Comparison of ENCODE assay signal across 1 cellular context in the genomic region with DNA sequence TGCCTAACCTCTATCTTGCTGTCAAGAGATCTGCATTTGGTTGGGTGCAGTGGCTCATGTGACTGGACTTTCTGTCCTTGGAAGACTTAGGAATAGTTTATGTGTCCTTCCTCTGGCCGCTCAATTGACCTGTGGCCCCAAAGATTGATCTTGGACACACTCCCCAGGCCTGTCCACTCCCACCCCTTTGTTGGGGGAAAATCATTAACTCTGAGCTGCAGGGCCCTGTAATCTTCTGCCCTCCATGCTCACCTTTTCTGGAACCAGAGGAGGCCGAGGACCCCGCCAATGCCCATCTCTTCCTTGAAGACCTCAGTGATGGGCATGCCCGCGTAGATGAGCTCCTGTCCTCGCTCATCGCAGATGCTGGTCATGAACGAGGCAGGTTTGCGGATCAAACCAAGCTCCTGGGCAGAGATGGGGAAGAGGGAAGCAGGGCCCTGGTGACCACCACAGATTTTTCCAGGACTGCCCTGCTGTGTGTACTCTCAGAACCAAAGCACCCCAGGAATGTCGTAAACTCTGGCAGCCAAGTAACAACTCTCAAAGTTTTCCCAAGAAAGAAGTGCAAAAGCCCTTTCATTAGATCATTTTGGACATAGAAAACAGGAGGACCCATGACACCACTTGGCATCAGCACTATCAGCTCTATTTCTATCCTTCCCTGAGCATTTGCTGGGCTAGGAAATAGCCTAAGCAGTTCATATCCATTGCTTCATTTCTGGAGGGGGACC.
A peak's percentile ranks its signal among the peaks of the same experiment; 100 is the strongest.
TF ChIP-seq lines count a peak whose summit lies in the region.

No MANE protein-coding gene starts in this region.

TF ChIP-seq in HepG2, 621 proteins besides CTCF, POLR2A, EP300 and RAD21 (continued from another document and continues in another):
- TF ChIP-seq, protein P1, sequence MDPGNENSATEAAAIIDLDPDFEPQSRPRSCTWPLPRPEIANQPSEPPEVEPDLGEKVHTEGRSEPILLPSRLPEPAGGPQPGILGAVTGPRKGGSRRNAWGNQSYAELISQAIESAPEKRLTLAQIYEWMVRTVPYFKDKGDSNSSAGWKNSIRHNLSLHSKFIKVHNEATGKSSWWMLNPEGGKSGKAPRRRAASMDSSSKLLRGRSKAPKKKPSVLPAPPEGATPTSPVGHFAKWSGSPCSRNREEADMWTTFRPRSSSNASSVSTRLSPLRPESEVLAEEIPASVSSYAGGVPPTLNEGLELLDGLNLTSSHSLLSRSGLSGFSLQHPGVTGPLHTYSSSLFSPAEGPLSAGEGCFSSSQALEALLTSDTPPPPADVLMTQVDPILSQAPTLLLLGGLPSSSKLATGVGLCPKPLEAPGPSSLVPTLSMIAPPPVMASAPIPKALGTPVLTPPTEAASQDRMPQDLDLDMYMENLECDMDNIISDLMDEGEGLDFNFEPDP (CRISPR knock-in tag; conservative IDR thresholded peaks at IDR 0.05) = 0 out of 2 replicates have a peak, but pooled peaks have one; percentile 84
- TF ChIP-seq HDAC1 (CRISPR knock-in tag; IDR thresholded peaks at IDR 0.05) (peak; percentile 62; the same call in 1 of the 2 replicates), ZNF547 (CRISPR knock-in tag; IDR thresholded peaks at IDR 0.05) (peak; percentile 13; the same call in 1 of the 2 replicates), SAFB2 (CRISPR knock-in tag; IDR thresholded peaks at IDR 0.05; ENCODE audit: borderline replicate concordance, low read depth) (no peak), ZBTB38 (CRISPR knock-in tag; IDR thresholded peaks at IDR 0.05) (0 out of 2 replicates have a peak, but pooled peaks have one; percentile 52), HNF4A (CRISPR knock-in tag; IDR thresholded peaks at IDR 0.05) (peak; percentile 43; the same call in 1 of the 2 replicates), HOXA3 (CRISPR knock-in tag; IDR thresholded peaks at IDR 0.05) (peak; percentile 40; the same call in 1 of the 2 replicates), FOXC1 (CRISPR knock-in tag; IDR thresholded peaks at IDR 0.05; ENCODE audit: borderline replicate concordance) (0 out of 2 replicates have a peak, but pooled peaks have one; percentile 29), ONECUT2 (CRISPR knock-in tag; IDR thresholded peaks at IDR 0.05) (peak; percentile 60; the same call in 1 of the 2 replicates), SOX6 (IDR thresholded peaks at IDR 0.05) (no peak), SOX6 (CRISPR knock-in tag; IDR thresholded peaks at IDR 0.05) (peak; percentile 71), HOXA9 (CRISPR knock-in tag; IDR thresholded peaks at IDR 0.05; ENCODE audit: borderline replicate concordance) (no peak), ZNF224 (CRISPR knock-in tag; IDR thresholded peaks at IDR 0.05) (no peak), SPEN (CRISPR knock-in tag; IDR thresholded peaks at IDR 0.05; ENCODE audit: low read depth) (0 out of 2 replicates have a peak, but pooled peaks have one; percentile 24), ZNF296 (CRISPR knock-in tag; conservative IDR thresholded peaks at IDR 0.05) (0 out of 2 replicates have a peak, but pooled peaks have one; percentile 59), MLLT10 (CRISPR knock-in tag; IDR thresholded peaks at IDR 0.05) (no peak), ESRRA (CRISPR knock-in tag; IDR thresholded peaks at IDR 0.05; ENCODE audit: low read depth) (peak; percentile 74; the same call in 1 of the 2 replicates), ZSCAN25 (CRISPR knock-in tag; IDR thresholded peaks at IDR 0.05) (0 out of 2 replicates have a peak, but pooled peaks have one; percentile 30)
- TF ChIP-seq, protein P2, sequence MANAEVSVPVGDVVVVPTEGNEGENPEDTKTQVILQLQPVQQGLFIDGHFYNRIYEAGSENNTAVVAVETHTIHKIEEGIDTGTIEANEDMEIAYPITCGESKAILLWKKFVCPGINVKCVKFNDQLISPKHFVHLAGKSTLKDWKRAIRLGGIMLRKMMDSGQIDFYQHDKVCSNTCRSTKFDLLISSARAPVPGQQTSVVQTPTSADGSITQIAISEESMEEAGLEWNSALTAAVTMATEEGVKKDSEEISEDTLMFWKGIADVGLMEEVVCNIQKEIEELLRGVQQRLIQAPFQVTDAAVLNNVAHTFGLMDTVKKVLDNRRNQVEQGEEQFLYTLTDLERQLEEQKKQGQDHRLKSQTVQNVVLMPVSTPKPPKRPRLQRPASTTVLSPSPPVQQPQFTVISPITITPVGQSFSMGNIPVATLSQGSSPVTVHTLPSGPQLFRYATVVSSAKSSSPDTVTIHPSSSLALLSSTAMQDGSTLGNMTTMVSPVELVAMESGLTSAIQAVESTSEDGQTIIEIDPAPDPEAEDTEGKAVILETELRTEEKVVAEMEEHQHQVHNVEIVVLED (CRISPR knock-in tag; IDR thresholded peaks at IDR 0.05; ENCODE audit: borderline replicate concordance) = peak; percentile 26; the same call in 1 of the 2 replicates
- TF ChIP-seq, protein P3, sequence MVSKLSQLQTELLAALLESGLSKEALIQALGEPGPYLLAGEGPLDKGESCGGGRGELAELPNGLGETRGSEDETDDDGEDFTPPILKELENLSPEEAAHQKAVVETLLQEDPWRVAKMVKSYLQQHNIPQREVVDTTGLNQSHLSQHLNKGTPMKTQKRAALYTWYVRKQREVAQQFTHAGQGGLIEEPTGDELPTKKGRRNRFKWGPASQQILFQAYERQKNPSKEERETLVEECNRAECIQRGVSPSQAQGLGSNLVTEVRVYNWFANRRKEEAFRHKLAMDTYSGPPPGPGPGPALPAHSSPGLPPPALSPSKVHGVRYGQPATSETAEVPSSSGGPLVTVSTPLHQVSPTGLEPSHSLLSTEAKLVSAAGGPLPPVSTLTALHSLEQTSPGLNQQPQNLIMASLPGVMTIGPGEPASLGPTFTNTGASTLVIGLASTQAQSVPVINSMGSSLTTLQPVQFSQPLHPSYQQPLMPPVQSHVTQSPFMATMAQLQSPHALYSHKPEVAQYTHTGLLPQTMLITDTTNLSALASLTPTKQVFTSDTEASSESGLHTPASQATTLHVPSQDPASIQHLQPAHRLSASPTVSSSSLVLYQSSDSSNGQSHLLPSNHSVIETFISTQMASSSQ (IDR thresholded peaks at IDR 0.05; ENCODE audit: low read depth) = 0 out of 2 replicates have a peak, but pooled peaks have one; percentile 29
- TF ChIP-seq, protein P3 (CRISPR knock-in tag; IDR thresholded peaks at IDR 0.05; ENCODE audit: borderline replicate concordance) = no peak
- TF ChIP-seq, protein P4, sequence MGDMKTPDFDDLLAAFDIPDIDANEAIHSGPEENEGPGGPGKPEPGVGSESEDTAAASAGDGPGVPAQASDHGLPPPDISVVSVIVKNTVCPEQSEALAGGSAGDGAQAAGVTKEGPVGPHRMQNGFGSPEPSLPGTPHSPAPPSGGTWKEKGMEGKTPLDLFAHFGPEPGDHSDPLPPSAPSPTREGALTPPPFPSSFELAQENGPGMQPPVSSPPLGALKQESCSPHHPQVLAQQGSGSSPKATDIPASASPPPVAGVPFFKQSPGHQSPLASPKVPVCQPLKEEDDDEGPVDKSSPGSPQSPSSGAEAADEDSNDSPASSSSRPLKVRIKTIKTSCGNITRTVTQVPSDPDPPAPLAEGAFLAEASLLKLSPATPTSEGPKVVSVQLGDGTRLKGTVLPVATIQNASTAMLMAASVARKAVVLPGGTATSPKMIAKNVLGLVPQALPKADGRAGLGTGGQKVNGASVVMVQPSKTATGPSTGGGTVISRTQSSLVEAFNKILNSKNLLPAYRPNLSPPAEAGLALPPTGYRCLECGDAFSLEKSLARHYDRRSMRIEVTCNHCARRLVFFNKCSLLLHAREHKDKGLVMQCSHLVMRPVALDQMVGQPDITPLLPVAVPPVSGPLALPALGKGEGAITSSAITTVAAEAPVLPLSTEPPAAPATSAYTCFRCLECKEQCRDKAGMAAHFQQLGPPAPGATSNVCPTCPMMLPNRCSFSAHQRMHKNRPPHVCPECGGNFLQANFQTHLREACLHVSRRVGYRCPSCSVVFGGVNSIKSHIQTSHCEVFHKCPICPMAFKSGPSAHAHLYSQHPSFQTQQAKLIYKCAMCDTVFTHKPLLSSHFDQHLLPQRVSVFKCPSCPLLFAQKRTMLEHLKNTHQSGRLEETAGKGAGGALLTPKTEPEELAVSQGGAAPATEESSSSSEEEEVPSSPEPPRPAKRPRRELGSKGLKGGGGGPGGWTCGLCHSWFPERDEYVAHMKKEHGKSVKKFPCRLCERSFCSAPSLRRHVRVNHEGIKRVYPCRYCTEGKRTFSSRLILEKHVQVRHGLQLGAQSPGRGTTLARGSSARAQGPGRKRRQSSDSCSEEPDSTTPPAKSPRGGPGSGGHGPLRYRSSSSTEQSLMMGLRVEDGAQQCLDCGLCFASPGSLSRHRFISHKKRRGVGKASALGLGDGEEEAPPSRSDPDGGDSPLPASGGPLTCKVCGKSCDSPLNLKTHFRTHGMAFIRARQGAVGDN (CRISPR knock-in tag; IDR thresholded peaks at IDR 0.05) = peak; percentile 78
- TF ChIP-seq, protein P5, sequence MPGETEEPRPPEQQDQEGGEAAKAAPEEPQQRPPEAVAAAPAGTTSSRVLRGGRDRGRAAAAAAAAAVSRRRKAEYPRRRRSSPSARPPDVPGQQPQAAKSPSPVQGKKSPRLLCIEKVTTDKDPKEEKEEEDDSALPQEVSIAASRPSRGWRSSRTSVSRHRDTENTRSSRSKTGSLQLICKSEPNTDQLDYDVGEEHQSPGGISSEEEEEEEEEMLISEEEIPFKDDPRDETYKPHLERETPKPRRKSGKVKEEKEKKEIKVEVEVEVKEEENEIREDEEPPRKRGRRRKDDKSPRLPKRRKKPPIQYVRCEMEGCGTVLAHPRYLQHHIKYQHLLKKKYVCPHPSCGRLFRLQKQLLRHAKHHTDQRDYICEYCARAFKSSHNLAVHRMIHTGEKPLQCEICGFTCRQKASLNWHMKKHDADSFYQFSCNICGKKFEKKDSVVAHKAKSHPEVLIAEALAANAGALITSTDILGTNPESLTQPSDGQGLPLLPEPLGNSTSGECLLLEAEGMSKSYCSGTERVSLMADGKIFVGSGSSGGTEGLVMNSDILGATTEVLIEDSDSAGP (CRISPR knock-in tag; IDR thresholded peaks at IDR 0.05; ENCODE audit: borderline replicate concordance) = peak; percentile 21; the same call in 1 of the 2 replicates
- TF ChIP-seq, protein P6, sequence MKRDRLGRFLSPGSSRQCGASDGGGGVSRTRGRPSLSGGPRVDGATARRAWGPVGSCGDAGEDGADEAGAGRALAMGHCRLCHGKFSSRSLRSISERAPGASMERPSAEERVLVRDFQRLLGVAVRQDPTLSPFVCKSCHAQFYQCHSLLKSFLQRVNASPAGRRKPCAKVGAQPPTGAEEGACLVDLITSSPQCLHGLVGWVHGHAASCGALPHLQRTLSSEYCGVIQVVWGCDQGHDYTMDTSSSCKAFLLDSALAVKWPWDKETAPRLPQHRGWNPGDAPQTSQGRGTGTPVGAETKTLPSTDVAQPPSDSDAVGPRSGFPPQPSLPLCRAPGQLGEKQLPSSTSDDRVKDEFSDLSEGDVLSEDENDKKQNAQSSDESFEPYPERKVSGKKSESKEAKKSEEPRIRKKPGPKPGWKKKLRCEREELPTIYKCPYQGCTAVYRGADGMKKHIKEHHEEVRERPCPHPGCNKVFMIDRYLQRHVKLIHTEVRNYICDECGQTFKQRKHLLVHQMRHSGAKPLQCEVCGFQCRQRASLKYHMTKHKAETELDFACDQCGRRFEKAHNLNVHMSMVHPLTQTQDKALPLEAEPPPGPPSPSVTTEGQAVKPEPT (CRISPR knock-in tag; IDR thresholded peaks at IDR 0.05; ENCODE audit: low read depth) = no peak
- TF ChIP-seq, protein P7, sequence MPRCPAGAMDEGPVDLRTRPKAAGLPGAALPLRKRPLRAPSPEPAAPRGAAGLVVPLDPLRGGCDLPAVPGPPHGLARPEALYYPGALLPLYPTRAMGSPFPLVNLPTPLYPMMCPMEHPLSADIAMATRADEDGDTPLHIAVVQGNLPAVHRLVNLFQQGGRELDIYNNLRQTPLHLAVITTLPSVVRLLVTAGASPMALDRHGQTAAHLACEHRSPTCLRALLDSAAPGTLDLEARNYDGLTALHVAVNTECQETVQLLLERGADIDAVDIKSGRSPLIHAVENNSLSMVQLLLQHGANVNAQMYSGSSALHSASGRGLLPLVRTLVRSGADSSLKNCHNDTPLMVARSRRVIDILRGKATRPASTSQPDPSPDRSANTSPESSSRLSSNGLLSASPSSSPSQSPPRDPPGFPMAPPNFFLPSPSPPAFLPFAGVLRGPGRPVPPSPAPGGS (CRISPR knock-in tag; IDR thresholded peaks at IDR 0.05) = 0 out of 2 replicates have a peak, but pooled peaks have one; percentile 22
- TF ChIP-seq, protein P8, sequence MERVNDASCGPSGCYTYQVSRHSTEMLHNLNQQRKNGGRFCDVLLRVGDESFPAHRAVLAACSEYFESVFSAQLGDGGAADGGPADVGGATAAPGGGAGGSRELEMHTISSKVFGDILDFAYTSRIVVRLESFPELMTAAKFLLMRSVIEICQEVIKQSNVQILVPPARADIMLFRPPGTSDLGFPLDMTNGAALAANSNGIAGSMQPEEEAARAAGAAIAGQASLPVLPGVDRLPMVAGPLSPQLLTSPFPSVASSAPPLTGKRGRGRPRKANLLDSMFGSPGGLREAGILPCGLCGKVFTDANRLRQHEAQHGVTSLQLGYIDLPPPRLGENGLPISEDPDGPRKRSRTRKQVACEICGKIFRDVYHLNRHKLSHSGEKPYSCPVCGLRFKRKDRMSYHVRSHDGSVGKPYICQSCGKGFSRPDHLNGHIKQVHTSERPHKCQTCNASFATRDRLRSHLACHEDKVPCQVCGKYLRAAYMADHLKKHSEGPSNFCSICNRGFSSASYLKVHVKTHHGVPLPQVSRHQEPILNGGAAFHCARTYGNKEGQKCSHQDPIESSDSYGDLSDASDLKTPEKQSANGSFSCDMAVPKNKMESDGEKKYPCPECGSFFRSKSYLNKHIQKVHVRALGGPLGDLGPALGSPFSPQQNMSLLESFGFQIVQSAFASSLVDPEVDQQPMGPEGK (CRISPR knock-in tag; IDR thresholded peaks at IDR 0.05) = 0 out of 2 replicates have a peak, but pooled peaks have one; percentile 29
- TF ChIP-seq, protein P9, sequence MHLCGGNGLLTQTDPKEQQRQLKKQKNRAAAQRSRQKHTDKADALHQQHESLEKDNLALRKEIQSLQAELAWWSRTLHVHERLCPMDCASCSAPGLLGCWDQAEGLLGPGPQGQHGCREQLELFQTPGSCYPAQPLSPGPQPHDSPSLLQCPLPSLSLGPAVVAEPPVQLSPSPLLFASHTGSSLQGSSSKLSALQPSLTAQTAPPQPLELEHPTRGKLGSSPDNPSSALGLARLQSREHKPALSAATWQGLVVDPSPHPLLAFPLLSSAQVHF (CRISPR knock-in tag; IDR thresholded peaks at IDR 0.05) = no peak
- TF ChIP-seq, protein P10, sequence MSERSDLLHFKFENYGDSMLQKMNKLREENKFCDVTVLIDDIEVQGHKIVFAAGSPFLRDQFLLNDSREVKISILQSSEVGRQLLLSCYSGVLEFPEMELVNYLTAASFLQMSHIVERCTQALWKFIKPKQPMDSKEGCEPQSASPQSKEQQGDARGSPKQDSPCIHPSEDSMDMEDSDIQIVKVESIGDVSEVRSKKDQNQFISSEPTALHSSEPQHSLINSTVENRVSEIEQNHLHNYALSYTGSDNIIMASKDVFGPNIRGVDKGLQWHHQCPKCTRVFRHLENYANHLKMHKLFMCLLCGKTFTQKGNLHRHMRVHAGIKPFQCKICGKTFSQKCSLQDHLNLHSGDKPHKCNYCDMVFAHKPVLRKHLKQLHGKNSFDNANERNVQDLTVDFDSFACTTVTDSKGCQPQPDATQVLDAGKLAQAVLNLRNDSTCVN (CRISPR knock-in tag; IDR thresholded peaks at IDR 0.05; ENCODE audit: borderline replicate concordance) = no peak
